ENCODE assay signal across 25 cellular contexts in genomic region chr6:125037826-125038225, GRCh38.
DNase-seq lines count a peak whose midpoint lies in the region; FAIRE-seq and TF ChIP-seq lines count a peak whose summit lies in the region.
"Had no signal": no experiment of that assay in that cellular context is flagged by ENCODE, and none has a peak within 500 bp of the region (broad histone marks: within the 10 kb centered on the region; RNA-seq: fewer than 3 reads in every experiment).

No MANE protein-coding gene starts in this region.

- H3K9ac ChIP-seq in parathyroid adenoma, result no peak overlapping the region
- H3K9ac ChIP-seq: BLaER1 treated with 17β-estradiol and CSF1 and Interleukin-3, amounts not matched to agents 10 nM and 100 nM had no signal

- peaks cover 30% of the 10 kb centered on the region for H3K4me1 ChIP-seq in parathyroid adenoma
- no peaks in the 10 kb centered on the region for H3K4me1 ChIP-seq in testis
- H3K4me1 ChIP-seq: BE2C; BLaER1 treated with 17β-estradiol and CSF1 and Interleukin-3, amounts not matched to agents 10 nM and 100 nM; HAP-1 had no signal

- H3K9me3 ChIP-seq in parathyroid adenoma (ENCODE audit: control insufficient read depth, low read length) (no peaks in the 10 kb centered on the region), testis (no peaks in the 10 kb centered on the region)
- H3K9me3 ChIP-seq: A549, BE2C, HAP-1 had no signal

- no peaks in the 10 kb centered on the region for H3K27me3 ChIP-seq in parathyroid adenoma (ENCODE audit: control insufficient read depth, insufficient read depth, low read length)
- H3K27me3 ChIP-seq in testis, result no peaks in the 10 kb centered on the region
- H3K27me3 ChIP-seq: BE2C; BLaER1 treated with 17β-estradiol and CSF1 and Interleukin-3, amounts not matched to agents 10 nM and 100 nM had no signal

- peak; percentile 47 for FAIRE-seq in islet of Langerhans (lab: Jason Lieb, UNC)
- FAIRE-seq: A549, D721Med, GM12891, GM18507, H54 had no signal

- peaks cover 36% of the 10 kb centered on the region for H3K79me2 ChIP-seq in parathyroid adenoma

- no peak for TF ChIP-seq POLR2A in testis (IDR thresholded peaks at IDR 0.05)

- TF ChIP-seq CTCF in parathyroid adenoma (IDR thresholded peaks at IDR 0.05), result no peak
- TF ChIP-seq CTCF in testis (IDR thresholded peaks at IDR 0.05), result no peak

- no peak overlapping the region for H2AFZ ChIP-seq in parathyroid adenoma

- intact Hi-C loops in testis (cut with DNase I; ENCODE audit: low total_unique reads), result no loop called here

- peak overlapping the region; percentile 51 for H3K4me2 ChIP-seq in parathyroid adenoma (ENCODE audit: low read length)
- H3K4me2 ChIP-seq: A549; BLaER1 treated with 17β-estradiol and CSF1 and Interleukin-3, amounts not matched to agents 10 nM and 100 nM had no signal

- DNase-seq in NCI-H2171 treated with DMSO at 0.1 percent for 48 hours (lab: John Stamatoyannopoulos, UW) (peak; percentile 11), NCI-H2171 (lab: John Stamatoyannopoulos, UW) (no peak), SW 1271 (lab: John Stamatoyannopoulos, UW) (no peak), testis (no peak), NCI-H524 treated with DMSO at 0.1 percent for 48 hours (lab: John Stamatoyannopoulos, UW) (no peak)
- DNase-seq: 8988T; ACHN; AML-193; BE2C; CD4-positive, alpha-beta T cell; CD8-positive, alpha-beta memory T cell; DMS 273 treated with DMSO at 0.1 percent for 48 hours; DMS79; EL; GF-D8; GOT3 had no signal

- peak overlapping the region; percentile 18 for H3K4me3 ChIP-seq in parathyroid adenoma (ENCODE audit: low read depth, low read length)
- no peak overlapping the region for H3K4me3 ChIP-seq in testis
- H3K4me3 ChIP-seq: A549; BLaER1 treated with 17β-estradiol and CSF1 and Interleukin-3, amounts not matched to agents 10 nM and 100 nM; HAP-1 had no signal

- 73 to 81% methylated on average over 2 of the region's 2 CpGs for WGBS in testis, 2 donors

- H3K27ac ChIP-seq in parathyroid adenoma (no peak overlapping the region), testis (no peak overlapping the region)
- H3K27ac ChIP-seq: A549; BLaER1 treated with 17β-estradiol and CSF1 and Interleukin-3, amounts not matched to agents 10 nM and 100 nM had no signal

- H3K36me3 ChIP-seq in parathyroid adenoma (ENCODE audit: control insufficient read depth, insufficient read depth, low read length) (no peaks in the 10 kb centered on the region), testis (ENCODE audit: low read depth, missing control alignments) (no peaks in the 10 kb centered on the region)
- H3K36me3 ChIP-seq: BE2C; BLaER1 treated with 17β-estradiol and CSF1 and Interleukin-3, amounts not matched to agents 10 nM and 100 nM; HAP-1 had no signal
